In genomic region chr15:79003896-79004295, GRCh38 we compare ENCODE assay signal across 1 cellular context.
TF ChIP-seq lines count a peak whose summit lies in the region.

No MANE protein-coding gene starts in this region.

TF ChIP-seq in H1, 55 proteins besides CTCF, POLR2A, EP300 and RAD21:
- TF ChIP-seq SAP30 (IDR thresholded peaks at IDR 0.05; ENCODE audit: insufficient read depth, insufficient replicate concordance, low read length) = no peak
- TF ChIP-seq KDM4A (IDR thresholded peaks at IDR 0.05; ENCODE audit: low read depth, low read length, severe bottlenecking) = no peak
- no peak for TF ChIP-seq FOSL1 (IDR thresholded peaks at IDR 0.05; ENCODE audit: insufficient read depth, low read depth, low read length)
- no peak for TF ChIP-seq CREB1 (IDR thresholded peaks at IDR 0.05)
- no peak for TF ChIP-seq RFX5 (IDR thresholded peaks at IDR 0.05; ENCODE audit: borderline replicate concordance, low read depth, low read length)
- no peak for TF ChIP-seq MAFK (IDR thresholded peaks at IDR 0.05; ENCODE audit: low read depth, low read length)
- no peak for TF ChIP-seq TAF7 (optimal IDR thresholded peaks at IDR 0.05; ENCODE audit: borderline replicate concordance, low read depth, low read length)
- no peak for TF ChIP-seq HDAC6 (IDR thresholded peaks at IDR 0.05; ENCODE audit: low read depth, low read length)
- no peak for TF ChIP-seq TEAD4 (IDR thresholded peaks at IDR 0.05; ENCODE audit: low read depth, low read length)
- TF ChIP-seq SIX5 (IDR thresholded peaks at IDR 0.05; ENCODE audit: low read depth, low read length) = no peak
- no peak for TF ChIP-seq YY1 (IDR thresholded peaks at IDR 0.05; ENCODE audit: low read depth, low read length)
- no peak for TF ChIP-seq TBP (IDR thresholded peaks at IDR 0.05; ENCODE audit: low read depth, low read length)
- no peak for TF ChIP-seq ATF2 (IDR thresholded peaks at IDR 0.05; ENCODE audit: low read length)
- TF ChIP-seq EGR1 (IDR thresholded peaks at IDR 0.05; ENCODE audit: borderline replicate concordance, low read depth, low read length) = no peak
- TF ChIP-seq USF2 (IDR thresholded peaks at IDR 0.05; ENCODE audit: low read length) = no peak
- no peak for TF ChIP-seq KDM1A (IDR thresholded peaks at IDR 0.05; ENCODE audit: borderline replicate concordance, low read length)
- TF ChIP-seq CTBP2 (IDR thresholded peaks at IDR 0.05; ENCODE audit: borderline replicate concordance, insufficient read depth, insufficient read length, low read length) = no peak
TF ChIP-seq in H1: peak in this region for 0.
